Comparison of ENCODE assay signal across 24 cellular contexts in genomic region chr18:8668381-8668780, GRCh38.
"Had no signal": no experiment of that assay in that cellular context is flagged by ENCODE, and none has a peak within 500 bp of the region (broad histone marks: within the 10 kb centered on the region; RNA-seq: fewer than 3 reads in every experiment).

No MANE protein-coding gene starts in this region.

- DNase-seq: activated CD4-positive, alpha-beta T cell treated with anti-CD3 and anti-CD28 coated beads, Interleukin-2, amount 50 U/mL, for 1 hour; activated CD8-positive, alpha-beta T cell treated with anti-CD3 and anti-CD28 coated beads for 36 hours; activated naive CD4-positive, alpha-beta T cell; activated T-cell treated with anti-CD3 and anti-CD28 coated beads, Interleukin-2, amount 50 U/mL, for 4 hours; dorsolateral prefrontal cortex; effector memory CD8-positive, alpha-beta T cell; gastrocnemius medialis; glutamatergic neuron; islet precursor cell; left cardiac atrium; left ventricle myocardium superior; posterior cingulate gyrus; right cardiac atrium; spleen; stimulated activated naive CD4-positive, alpha-beta T cell; T-helper 2 cell; tibial artery had no signal

- H3K4me3 ChIP-seq: cardiac muscle cell, coronary artery, dorsolateral prefrontal cortex, gastrocnemius medialis, spleen, suprapubic skin, tibial artery had no signal

- H3K27ac Mint-ChIP-seq: activated CD8-positive, alpha-beta T cell treated with anti-CD3 and anti-CD28 coated beads for 36 hours; activated naive CD4-positive, alpha-beta T cell treated with anti-CD3 and anti-CD28 coated beads, Interleukin-2, amount 50 U/mL, for 72 hours; activated T-helper 2 cell treated with anti-CD3 and anti-CD28 coated beads, Interferon-gamma antibody, Interleukin-2, Interleukin-4, amounts not matched to agents 10 μg/mL and 5 μg/mL and 100 μg/mL, durations not matched to agents 14 hours and 24 hours and 36 hours; effector memory CD8-positive, alpha-beta T cell; nephron; WTC11 had no signal

- H3K9me3 ChIP-seq: gastrocnemius medialis, spleen, suprapubic skin, tibial artery had no signal

- H3K27ac ChIP-seq: cardiac muscle cell, coronary artery, gastrocnemius medialis, spleen, suprapubic skin, tibial artery had no signal

- H3K4me1 Mint-ChIP-seq: nephron had no signal

- H3K9me3 Mint-ChIP-seq: activated CD8-positive, alpha-beta T cell treated with anti-CD3 and anti-CD28 coated beads for 36 hours; activated naive CD4-positive, alpha-beta T cell treated with anti-CD3 and anti-CD28 coated beads, Interleukin-2, amount 50 U/mL, for 72 hours; activated T-cell treated with anti-CD3 and anti-CD28 coated beads, Interleukin-2, amount 50 U/mL, for 4 hours; activated T-helper 2 cell treated with anti-CD3 and anti-CD28 coated beads, Interferon-gamma antibody, Interleukin-2, Interleukin-4, amounts not matched to agents 10 μg/mL and 5 μg/mL and 100 μg/mL, durations not matched to agents 14 hours and 24 hours and 36 hours; effector memory CD8-positive, alpha-beta T cell; nephron had no signal

- H3K4me1 ChIP-seq: gastrocnemius medialis, spleen, suprapubic skin, tibial artery had no signal

- H3K36me3 ChIP-seq: cardiac muscle cell, gastrocnemius medialis, spleen, suprapubic skin, tibial artery had no signal

- H3K27me3 ChIP-seq: dorsolateral prefrontal cortex, gastrocnemius medialis, suprapubic skin, tibial artery had no signal

- H3K36me3 Mint-ChIP-seq: activated naive CD4-positive, alpha-beta T cell treated with anti-CD3 and anti-CD28 coated beads, Interleukin-2, amount 50 U/mL, for 72 hours; WTC11 had no signal

- H3K27me3 Mint-ChIP-seq: activated CD8-positive, alpha-beta T cell treated with anti-CD3 and anti-CD28 coated beads for 36 hours had no signal

- H3K4me3 Mint-ChIP-seq: activated CD8-positive, alpha-beta T cell treated with anti-CD3 and anti-CD28 coated beads for 36 hours; activated T-cell treated with anti-CD3 and anti-CD28 coated beads, Interleukin-2, amount 50 U/mL, for 4 hours; effector memory CD8-positive, alpha-beta T cell; nephron; WTC11 had no signal
